ENCODE assay signal across 9 cellular contexts in genomic region chr16:50884066-50884860, GRCh38.
DNase-seq lines count a peak whose midpoint lies in the region; ATAC-seq and TF ChIP-seq lines count a peak whose summit lies in the region.
"Had no signal": no experiment of that assay in that cellular context is flagged by ENCODE, and none has a peak within 500 bp of the region (broad histone marks: within the 10 kb centered on the region; RNA-seq: fewer than 3 reads in every experiment).

No MANE protein-coding gene starts in this region.

- H3K36me3 Mint-ChIP-seq in Caco-2 (ENCODE audit: insufficient read depth, unreplicated experiment), result no peaks in the 10 kb centered on the region
- no peaks in the 10 kb centered on the region for H3K36me3 Mint-ChIP-seq in activated naive CD4-positive, alpha-beta T cell treated with anti-CD3 and anti-CD28 coated beads for 36 hours (ENCODE audit: low read depth)
- H3K36me3 Mint-ChIP-seq in nephron progenitor cell (ENCODE audit: low read depth), result no peaks in the 10 kb centered on the region

- no peak overlapping the region for H3K4me3 ChIP-seq in Caco-2 (ENCODE audit: low read depth, low read length)

- ATAC-seq in GM21786 (IDR thresholded peaks at IDR 0.05; ENCODE audit: unreplicated experiment), result no peak

- no TSS peak for BruUV-seq in Caco-2 (replicated peaks; lab: Mats Ljungman, UMichigan)

- H3K9me3 Mint-ChIP-seq in Caco-2 (ENCODE audit: unreplicated experiment) (peaks cover 13% of the 10 kb centered on the region), nephron progenitor cell (peaks cover 13% of the 10 kb centered on the region)
- H3K9me3 Mint-ChIP-seq in activated naive CD4-positive, alpha-beta T cell treated with anti-CD3 and anti-CD28 coated beads for 36 hours, result no peaks in the 10 kb centered on the region

- intact Hi-C loops in Caco-2 (cut with micrococcal nuclease; ENCODE audit: unreplicated experiment), result loop anchor here (5.0 kb wide), 1 partner anchor 52 kb away; no protein-coding TSS in a partner anchor
- intact Hi-C loops in activated naive CD4-positive, alpha-beta T cell treated with anti-CD3 and anti-CD28 coated beads for 36 hours (cut with micrococcal nuclease), result no loop called here

- H3K27me3 ChIP-seq in Caco-2 (replicated peaks; ENCODE audit: control insufficient read depth, insufficient read depth, low read length), result no peaks in the 10 kb centered on the region

- H3K4me3 Mint-ChIP-seq in Caco-2 (ENCODE audit: unreplicated experiment) (no peak overlapping the region), nephron progenitor cell (no peak overlapping the region)
- no peak overlapping the region for H3K4me3 Mint-ChIP-seq in activated naive CD4-positive, alpha-beta T cell treated with anti-CD3 and anti-CD28 coated beads for 36 hours

- H3K4me1 Mint-ChIP-seq in Caco-2 (ENCODE audit: low read depth, unreplicated experiment) (no peaks in the 10 kb centered on the region), nephron progenitor cell (peaks cover 25% of the 10 kb centered on the region)
- H3K4me1 Mint-ChIP-seq in activated naive CD4-positive, alpha-beta T cell treated with anti-CD3 and anti-CD28 coated beads for 36 hours (ENCODE audit: low read depth), result no peaks in the 10 kb centered on the region

- peak in 1 of 2 experiments; percentile 45 for DNase-seq in Caco-2
- peak; percentile 11 for DNase-seq in HK-2 (ENCODE audit: unreplicated experiment)
- DNase-seq in activated naive CD4-positive, alpha-beta T cell treated with anti-CD3 and anti-CD28 coated beads for 36 hours, result peak; percentile 49
- DNase-seq in nephron progenitor cell, result peak; percentile 33
- DNase-seq in NOMO-1 (lab: John Stamatoyannopoulos, UW; ENCODE audit: unreplicated experiment in 2 of 2), result no peak
- no peak for DNase-seq in glomerular visceral epithelial cell (ENCODE audit: extremely low spot score)
- DNase-seq in NCI-H2227 (lab: John Stamatoyannopoulos, UW; ENCODE audit: unreplicated experiment), result no peak
- DNase-seq: Right ventricle myocardium superior had no signal

- no peaks in the 10 kb centered on the region for H3K36me3 ChIP-seq in Caco-2 (ENCODE audit: control insufficient read depth, insufficient read depth, low read length)

- H3K27ac Mint-ChIP-seq in Caco-2 (ENCODE audit: unreplicated experiment) (no peak overlapping the region), nephron progenitor cell (no peak overlapping the region)
- H3K27ac Mint-ChIP-seq in activated naive CD4-positive, alpha-beta T cell treated with anti-CD3 and anti-CD28 coated beads for 36 hours, result no peak overlapping the region

- peaks cover 5% of the 10 kb centered on the region; the same call in 1 of the 2 replicates for H3K9me3 ChIP-seq in Caco-2

- CTCF ChIA-PET in Caco-2 (lab: Charles Lee), result no interaction called here
- CTCF ChIA-PET in activated naive CD4-positive, alpha-beta T cell treated with anti-CD3 and anti-CD28 coated beads for 36 hours (lab: Charles Lee), result interaction anchor here (0.8 to 1.2 kb wide), 4 partner anchors 9 to 134 kb away, joined by 3 to 4 read pairs (median 4); no protein-coding TSS in a partner anchor

- TF ChIP-seq CTCF in Caco-2 (IDR thresholded peaks at IDR 0.05; ENCODE audit: insufficient read depth in 1 of 2, low read depth in 1 of 2, low read length in 1 of 2, severe bottlenecking in 1 of 2, unreplicated experiment in 1 of 2) (peak; percentile 37 to 38), nephron progenitor cell (IDR thresholded peaks at IDR 0.05) (no peak)

- peaks cover 3% of the 10 kb centered on the region for H3K27me3 Mint-ChIP-seq in Caco-2 (ENCODE audit: insufficient read depth, unreplicated experiment)
- peaks cover 6% of the 10 kb centered on the region for H3K27me3 Mint-ChIP-seq in activated naive CD4-positive, alpha-beta T cell treated with anti-CD3 and anti-CD28 coated beads for 36 hours (ENCODE audit: low read depth)
- H3K27me3 Mint-ChIP-seq in nephron progenitor cell (ENCODE audit: low read depth, poor library complexity), result peaks cover 15% of the 10 kb centered on the region

- no peaks in the 10 kb centered on the region for H3K4me1 ChIP-seq in Caco-2

- POLR2A ChIA-PET in Caco-2 (lab: Charles Lee), result no interaction called here

Comparison
In these comparisons a context has a peak if more than half of its experiments do, and no peak if none do; other contexts are left out.
1. DNase-seq: peak in HK-2 (single experiment), activated naive CD4-positive, alpha-beta T cell treated with anti-CD3 and anti-CD28 coated beads for 36 hours (single experiment) and nephron progenitor cell (single experiment); none in NOMO-1 (0 of 2), glomerular visceral epithelial cell (single experiment) and NCI-H2227 (single experiment).